Comparison of ENCODE assay signal across 2 cellular contexts in genomic region chr1:83573776-83574175, GRCh38.
TF ChIP-seq lines count a peak whose summit lies in the region.

No MANE protein-coding gene starts in this region.

TF ChIP-seq in GM23338, 12 proteins besides CTCF, POLR2A, EP300 and RAD21 (continued from another document):
- TF ChIP-seq REST (IDR thresholded peaks at IDR 0.05; ENCODE audit: unreplicated experiment), result no peak
TF ChIP-seq in GM23338: peak in this region for 0.

TF ChIP-seq in GM12878, 131 proteins besides CTCF, POLR2A, EP300 and RAD21 (continued from another document):
- no peak for TF ChIP-seq ZBTB11 (CRISPR knock-in tag; IDR thresholded peaks at IDR 0.05)
- TF ChIP-seq TBL1XR1 (IDR thresholded peaks at IDR 0.05; ENCODE audit: low read depth, low read length), result no peak
- TF ChIP-seq TCF7 (IDR thresholded peaks at IDR 0.05; ENCODE audit: borderline replicate concordance), result no peak
- TF ChIP-seq PAX8 (IDR thresholded peaks at IDR 0.05), result no peak
- no peak for TF ChIP-seq E2F4 (IDR thresholded peaks at IDR 0.05; ENCODE audit: low read depth, low read length)
- TF ChIP-seq IRF4 (IDR thresholded peaks at IDR 0.05; ENCODE audit: low read depth, low read length), result no peak
- TF ChIP-seq POU2F2 (IDR thresholded peaks at IDR 0.05; ENCODE audit: borderline replicate concordance, low read depth, low read length), result no peak
- TF ChIP-seq HDGF (IDR thresholded peaks at IDR 0.05), result no peak
- no peak for TF ChIP-seq E4F1 (IDR thresholded peaks at IDR 0.05; ENCODE audit: borderline replicate concordance, partially characterized antibody)
- no peak for TF ChIP-seq KDM1A (IDR thresholded peaks at IDR 0.05; ENCODE audit: borderline replicate concordance)
TF ChIP-seq in GM12878: peak in this region for 0.
